7 cellular contexts compared by ENCODE assay signal in genomic region chr20:49280463-49281058, GRCh38. TPM values are rescaled to one million over a fixed set of nuclear protein-coding genes. Genes with fewer than 3 reads are reported as not detected.
DNase-seq lines count a peak whose midpoint lies in the region; ATAC-seq and TF ChIP-seq lines count a peak whose summit lies in the region.

No MANE protein-coding gene starts in this region.

- peak overlapping the region; percentile 98 for H3K9ac ChIP-seq in GM23248

- H3F3A ChIP-seq in GM23248 (ENCODE audit: insufficient read depth) = peaks cover 75% of the 10 kb centered on the region

- no peak for TF ChIP-seq EP300 in esophagus muscularis mucosa (IDR thresholded peaks at IDR 0.05)

- DNase-seq in GM23248 (peak; percentile 21), RWPE2 (ENCODE audit: low spot score) (no peak), esophagus muscularis mucosa (ENCODE audit: extremely low spot score) (no peak), skeletal muscle cell (ENCODE audit: low read depth) (no peak), left colon (no peak)

- no peak for TF ChIP-seq CTCF in RWPE2 (IDR thresholded peaks at IDR 0.05; ENCODE audit: poor library complexity, severe bottlenecking)
- TF ChIP-seq CTCF in esophagus muscularis mucosa (IDR thresholded peaks at IDR 0.05) = no peak

- H3K9me2 ChIP-seq in GM23248 (ENCODE audit: insufficient read depth) = no peaks in the 10 kb centered on the region

- H3K36me3 ChIP-seq in GM23248 (ENCODE audit: low read depth) (peaks cover 65% of the 10 kb centered on the region), RWPE2 (ENCODE audit: low read depth) (peaks cover 76% of the 10 kb centered on the region), esophagus muscularis mucosa (peaks cover 45 to 66% (median 61%) of the 10 kb centered on the region in 4 donors)

- intact Hi-C loops in esophagus muscularis mucosa (cut with DNase I) = no loop called here
- intact Hi-C loops in left colon (cut with DNase I, micrococcal nuclease) = no loop called here

- H3K4me2 ChIP-seq in GM23248 (ENCODE audit: unreplicated experiment) = peak overlapping the region; percentile 88

- ATAC-seq in RWPE2 (ENCODE audit: low read depth) = no peak
- no peak for ATAC-seq in HG03175 (IDR thresholded peaks at IDR 0.05; ENCODE audit: unreplicated experiment)
- no peak for ATAC-seq in left colon
- no peak for ATAC-seq in HG03520 (IDR thresholded peaks at IDR 0.05; ENCODE audit: unreplicated experiment)

- H3K4me3 ChIP-seq in GM23248 (peak overlapping the region; percentile 96), RWPE2 (ENCODE audit: severe bottlenecking) (peak overlapping the region; percentile 72), esophagus muscularis mucosa (peak overlapping the region in 3 of 4 donors; percentile 77 to 98 (median 77)), skeletal muscle cell (ENCODE audit: low read depth, low read length) (peak overlapping the region; percentile 98)

- H3K4me1 ChIP-seq in GM23248 (ENCODE audit: insufficient read depth) (peaks cover 45% of the 10 kb centered on the region), RWPE2 (ENCODE audit: insufficient read depth, poor library complexity, severe bottlenecking) (peaks cover 61% of the 10 kb centered on the region), esophagus muscularis mucosa (peaks cover 40 to 83% (median 71%) of the 10 kb centered on the region in 4 donors)

- H3K27me3 ChIP-seq in GM23248 (replicated peaks; ENCODE audit: insufficient read depth) (no peaks in the 10 kb centered on the region), RWPE2 (ENCODE audit: insufficient read depth, poor library complexity, severe bottlenecking) (no peaks in the 10 kb centered on the region), esophagus muscularis mucosa (no peaks in the 10 kb centered on the region)

- in situ Hi-C loops in GM23248 (cut with MboI) = no loop called here

- H3K27ac ChIP-seq in GM23248 = peak overlapping the region; percentile 87
- peak overlapping the region; percentile 87 for H3K27ac ChIP-seq in RWPE2 (ENCODE audit: poor library complexity, severe bottlenecking)
- peak overlapping the region in 1 of 4 donors; percentile 98 for H3K27ac ChIP-seq in esophagus muscularis mucosa (replicated peaks in 1 of 4)

- H3K9me3 ChIP-seq in GM23248 (ENCODE audit: low read depth) = no peaks in the 10 kb centered on the region
- H3K9me3 ChIP-seq in RWPE2 (ENCODE audit: severe bottlenecking) = peaks cover 15% of the 10 kb centered on the region
- H3K9me3 ChIP-seq in esophagus muscularis mucosa = peaks cover 0 to 27% (median 6%) of the 10 kb centered on the region in 4 donors

- WGBS in GM23248 (ENCODE audit: low coverage in 1 of 2, low lambda C conversion rate in 2 of 2, missing lambda C conversion rate in 2 of 2), 2 experiments = 64 to 66% methylated on average over 6 of the region's 6 CpGs
- 70% methylated on average over 6 of the region's 6 CpGs for WGBS in esophagus muscularis mucosa

- H2AFZ ChIP-seq in GM23248 = no peak overlapping the region

- H4K20me1 ChIP-seq in GM23248 (ENCODE audit: insufficient read depth) = peaks cover 56% of the 10 kb centered on the region

- no peak for TF ChIP-seq POLR2A in esophagus muscularis mucosa (IDR thresholded peaks at IDR 0.05; ENCODE audit: low read depth)

- peaks cover 94% of the 10 kb centered on the region for H3K79me2 ChIP-seq in GM23248 (ENCODE audit: insufficient read depth)

RNA-seq across cellular contexts. Expression of gene ZNFX1, which starts 2.7 kb away (rescaled TPM):
- 46.5 and 50.7 TPM in 2 replicates for total RNA-seq in GM23248 (2014; rRNA removed; shearing (Covaris generic))
- polyA plus RNA-seq in GM23248 (2016; fragmentation: Nextera tagmentation; extraction: Ambion mirVana) = 47.3 and 49.2 TPM in 2 replicates
- total RNA-seq in esophagus muscularis mucosa (10 to 100 TPM; 35.7 to 46.7 (median 41.3) TPM), left colon (10 to 100 TPM; 28.5 to 29.8 TPM)
